ENCODE assay signal across 19 cellular contexts in the genomic region with DNA sequence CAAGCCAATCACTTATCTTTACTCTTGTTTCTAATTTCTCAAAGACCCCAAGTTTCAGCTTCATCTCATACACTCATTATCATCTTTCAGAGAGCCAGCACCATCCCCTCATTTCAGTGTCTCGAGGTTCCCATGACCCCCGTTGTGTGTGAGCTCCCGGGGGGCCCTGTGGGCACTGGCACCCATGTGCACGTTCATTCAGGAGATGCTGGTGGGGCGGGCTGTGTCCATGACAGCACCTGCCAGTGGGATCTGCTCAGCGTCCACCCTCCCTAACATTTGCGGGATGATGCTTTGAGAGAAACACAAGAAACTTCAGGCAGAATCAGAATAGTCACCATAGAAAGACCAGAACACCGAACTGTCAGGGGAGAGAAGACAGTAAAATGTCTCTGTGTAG.
"Had no signal": no experiment of that assay in that cellular context is flagged by ENCODE, and none has a peak within 500 bp of the region (broad histone marks: within the 10 kb centered on the region; RNA-seq: fewer than 3 reads in every experiment).

No MANE protein-coding gene starts in this region.

- H3K27ac ChIP-seq: SK-N-MC had no signal

- H3K27me3 Mint-ChIP-seq: activated B cell treated with CpG ODN at 0.5 μM for 24 hours; activated naive CD8-positive, alpha-beta T cell treated with anti-CD3 and anti-CD28 coated beads for 36 hours; progenitor cell of endocrine pancreas had no signal

- ATAC-seq: body of pancreas; heart left ventricle; stimulated activated naive CD8-positive, alpha-beta T cell treated with anti-CD3 and anti-CD28 coated beads, Interleukin-15, Interleukin-2, amounts not matched to agents 100 U/mL and 50 U/mL, for 24 hours had no signal

- H3K9me3 ChIP-seq: body of pancreas, heart left ventricle, right atrium auricular region, vagina had no signal

- H3K4me3 Mint-ChIP-seq: activated B cell treated with CpG ODN at 0.5 μM for 24 hours; activated naive CD8-positive, alpha-beta T cell treated with anti-CD3 and anti-CD28 coated beads for 36 hours; nephron; T-helper 2 cell treated with Interferon-gamma antibody and Interleukin-4, amounts not matched to agents 5 μg/mL and 100 μg/mL, for 36 hours had no signal

- H3K4me3 ChIP-seq: body of pancreas, heart left ventricle, right atrium auricular region, SK-N-MC, vagina had no signal

- H3K9me3 Mint-ChIP-seq: activated B cell treated with CpG ODN at 0.5 μM for 24 hours; activated naive CD8-positive, alpha-beta T cell treated with anti-CD3 and anti-CD28 coated beads for 36 hours; nephron; T-helper 2 cell treated with Interferon-gamma antibody and Interleukin-4, amounts not matched to agents 5 μg/mL and 100 μg/mL, for 36 hours had no signal

- H3K27me3 ChIP-seq: body of pancreas, heart left ventricle, right atrium auricular region, vagina had no signal

- H3K27ac Mint-ChIP-seq: activated naive CD8-positive, alpha-beta T cell treated with anti-CD3 and anti-CD28 coated beads for 36 hours; nephron; progenitor cell of endocrine pancreas had no signal

- DNase-seq: activated B cell treated with CpG ODN at 0.5 μM for 24 hours; activated CD4-positive, alpha-beta T cell treated with anti-CD3 and anti-CD28 coated beads for 4 hours; activated CD8-positive, alpha-beta memory T cell treated with anti-CD3 and anti-CD28 coated beads, Interleukin-2, amount 50 U/mL, for 48 hours; activated naive CD4-positive, alpha-beta T cell; activated naive CD8-positive, alpha-beta T cell treated with anti-CD3 and anti-CD28 coated beads for 36 hours; body of pancreas; erythroblast; foreskin melanocyte; heart left ventricle; occipital lobe; stimulated activated CD4-positive, alpha-beta T cell treated with anti-CD3 and anti-CD28 coated beads, Interleukin-2, amount 100 ng/mL, for 24 hours; stimulated activated naive CD8-positive, alpha-beta T cell treated with anti-CD3 and anti-CD28 coated beads, Interleukin-15, Interleukin-2, amounts not matched to agents 100 U/mL and 50 U/mL, for 24 hours; trophoblast cell had no signal
